31 cellular contexts compared by ENCODE assay signal in genomic region chr19:35487821-35488220, GRCh38. TPM values are rescaled to one million over a fixed set of nuclear protein-coding genes. Genes with fewer than 3 reads are reported as not detected.
"Had no signal": no experiment of that assay in that cellular context is flagged by ENCODE, and none has a peak within 500 bp of the region (broad histone marks: within the 10 kb centered on the region; RNA-seq: fewer than 3 reads in every experiment).

No MANE protein-coding gene starts in this region.

- H3K9ac ChIP-seq: parathyroid adenoma had no signal

- H3K4me1 ChIP-seq: colonic mucosa, gastrocnemius medialis, parathyroid adenoma, testis, tibial artery had no signal

- FAIRE-seq: keratinocyte had no signal

- H3K9me3 ChIP-seq: colonic mucosa, gastrocnemius medialis, neutrophil, stomach, testis, tibial artery had no signal

- ATAC-seq: esophagus mucosa; gastrocnemius medialis; left lobe of liver; natural killer cell; sciatic nerve; stimulated activated naive B cell treated with anti-CD40 and anti-IgM and Interleukin-4, amounts not matched to agents 10 μg/mL and 1 μg/mL and 100 μg/mL, for 72 hours had no signal

- H3K4me3 ChIP-seq: colonic mucosa, gastrocnemius medialis, lung, smooth muscle cell, stomach, testis, tibial artery had no signal

- H3K27me3 ChIP-seq: colonic mucosa, testis had no signal

- H3K27ac ChIP-seq: colonic mucosa, epithelial cell of prostate, gastrocnemius medialis, neutrophil, parathyroid adenoma, stomach, testis, tibial artery had no signal

- H2AFZ ChIP-seq: parathyroid adenoma had no signal

- H3K36me3 ChIP-seq: colonic mucosa, gastrocnemius medialis, neutrophil, stomach, tibial artery had no signal

- H3K4me2 ChIP-seq: smooth muscle cell had no signal

- H3K79me2 ChIP-seq: parathyroid adenoma had no signal

- DNase-seq: colonic mucosa; effector CD8-positive, alpha-beta T cell; endodermal cell; foreskin fibroblast; gastrocnemius medialis; head of caudate nucleus; natural killer cell; stimulated activated CD4-positive, alpha-beta T cell treated with anti-CD3 and anti-CD28 coated beads, Interleukin-2, amount 100 ng/mL, for 24 hours; stimulated activated CD4-positive, alpha-beta T cell treated with anti-CD3 and anti-CD28 coated beads, Interleukin-4, amount 100 ng/mL, for 24 hours; stimulated activated naive B cell treated with anti-CD40 and anti-IgM and Interleukin-4, amounts not matched to agents 10 μg/mL and 1 μg/mL and 100 μg/mL, for 72 hours; stomach; testis; tibial artery had no signal

RNA-seq across cellular contexts. Expression of gene KRTDAP, which starts 2.4 kb away (rescaled TPM):
- total RNA-seq: chondrocyte, colonic mucosa, gastrocnemius medialis, glomerular endothelial cell, left lobe of liver, liver, lung, mononuclear cell, natural killer cell, osteoblast, sciatic nerve, stomach, subcutaneous adipose tissue, urinary bladder had no signal
- polyA plus RNA-seq: liver, neural cell, urinary bladder had no signal

RNA-seq across cellular contexts. Expression of gene DMKN, which starts 25.6 kb away (rescaled TPM):
- total RNA-seq: glomerular endothelial cell, mononuclear cell had no signal
- polyA plus RNA-seq: neural cell had no signal

RNA-seq across cellular contexts. Expression of gene FFAR2, which starts 39.8 kb away (rescaled TPM):
- total RNA-seq: chondrocyte, endodermal cell, gastrocnemius medialis, glomerular endothelial cell, left lobe of liver, osteoblast, smooth muscle cell, testis had no signal
- polyA plus RNA-seq: keratinocyte, neural cell, smooth muscle cell had no signal

RNA-seq across cellular contexts. Expression of gene SBSN, which starts 40.3 kb away (rescaled TPM):
- total RNA-seq: colonic mucosa, endodermal cell, gastrocnemius medialis, glomerular endothelial cell, left lobe of liver, liver, mononuclear cell, natural killer cell, sciatic nerve, stomach, subcutaneous adipose tissue, urinary bladder had no signal
- polyA plus RNA-seq: liver, neural cell had no signal

RNA-seq across cellular contexts. Expression of gene GAPDHS, which starts 45.4 kb away (rescaled TPM):
- total RNA-seq: chondrocyte, colonic mucosa, endodermal cell, esophagus mucosa, gastrocnemius medialis, glomerular endothelial cell, left lobe of liver, liver, lung, mononuclear cell, natural killer cell, osteoblast, progenitor cell of endocrine pancreas, sciatic nerve, smooth muscle cell, stomach, subcutaneous adipose tissue, urinary bladder had no signal
- polyA plus RNA-seq: liver, lung, neural cell, stomach, urinary bladder had no signal
